In genomic region chr11:13667795-13668101, GRCh38 we compare ENCODE assay signal across 8 cellular contexts. TPM values are rescaled to one million over a fixed set of nuclear protein-coding genes. Genes with fewer than 3 reads are reported as not detected.
DNase-seq lines count a peak whose midpoint lies in the region; ATAC-seq and TF ChIP-seq lines count a peak whose summit lies in the region.

No MANE protein-coding gene starts in this region.

- H3K4me1 Mint-ChIP-seq in activated CD4-positive, alpha-beta memory T cell treated with anti-CD3 and anti-CD28 coated beads, Interleukin-2, amount 10 ng/mL, durations not matched to agents 7 days and 5 days = peaks cover 40% of the 10 kb centered on the region

- peaks cover 25% of the 10 kb centered on the region for H3K36me3 Mint-ChIP-seq in activated CD4-positive, alpha-beta memory T cell treated with anti-CD3 and anti-CD28 coated beads, Interleukin-2, amount 10 ng/mL, durations not matched to agents 7 days and 5 days (ENCODE audit: low read depth)

- H3K9me3 Mint-ChIP-seq in activated CD4-positive, alpha-beta memory T cell treated with anti-CD3 and anti-CD28 coated beads, Interleukin-2, amount 10 ng/mL, durations not matched to agents 7 days and 5 days = no peaks in the 10 kb centered on the region

- peak; percentile 1 for ATAC-seq in stimulated activated naive CD8-positive, alpha-beta T cell treated with anti-CD3 and anti-CD28 coated beads, Interleukin-15, Interleukin-2, amounts not matched to agents 100 U/mL and 50 U/mL, for 24 hours
- no peak for ATAC-seq in GM21529 (IDR thresholded peaks at IDR 0.05; ENCODE audit: unreplicated experiment)
- no peak for ATAC-seq in esophagus mucosa

- no peak for TF ChIP-seq CTCF in HFF-Myc (IDR thresholded peaks at IDR 0.05; ENCODE audit: low read depth, low read length, missing control alignments)

- peak overlapping the region; percentile 74 for H3K27ac Mint-ChIP-seq in activated CD4-positive, alpha-beta memory T cell treated with anti-CD3 and anti-CD28 coated beads, Interleukin-2, amount 10 ng/mL, durations not matched to agents 7 days and 5 days

- peaks cover 7% of the 10 kb centered on the region for H3K27me3 Mint-ChIP-seq in activated CD4-positive, alpha-beta memory T cell treated with anti-CD3 and anti-CD28 coated beads, Interleukin-2, amount 10 ng/mL, durations not matched to agents 7 days and 5 days

- POLR2A ChIA-PET in activated CD4-positive, alpha-beta memory T cell treated with anti-CD3 and anti-CD28 coated beads, Interleukin-2, amount 10 ng/mL, durations not matched to agents 7 days and 5 days (lab: Charles Lee) = interaction anchor here (1.0 to 2.9 kb wide), 2 partner anchors 26 to 205 kb away, joined by 3 to 26 read pairs; partner anchors contain the start of gene BTBD10

- peak overlapping the region; percentile 74 for H3K4me3 Mint-ChIP-seq in activated CD4-positive, alpha-beta memory T cell treated with anti-CD3 and anti-CD28 coated beads, Interleukin-2, amount 10 ng/mL, durations not matched to agents 7 days and 5 days

- peak overlapping the region; percentile 81 for H3K4me3 ChIP-seq in HFF-Myc (replicated peaks; ENCODE audit: low read depth, low read length)
- peak overlapping the region; percentile 80 for H3K4me3 ChIP-seq in iPS-11a (ENCODE audit: low read depth, low read length)

- DNase-seq in HFF-Myc (ENCODE audit: extremely low read depth, low read depth) (no peak), NCI-H2081 (lab: John Stamatoyannopoulos, UW) (no peak)
- no peak for DNase-seq in activated CD4-positive, alpha-beta memory T cell treated with anti-CD3 and anti-CD28 coated beads, Interleukin-2, amount 10 ng/mL, durations not matched to agents 7 days and 5 days
- DNase-seq in stimulated activated naive CD8-positive, alpha-beta T cell treated with anti-CD3 and anti-CD28 coated beads, Interleukin-15, Interleukin-2, amounts not matched to agents 100 U/mL and 50 U/mL, for 24 hours = no peak
- no peak for DNase-seq in stimulated activated CD4-positive, alpha-beta T cell treated with anti-CD3 and anti-CD28 coated beads, Interleukin-2, amount 100 ng/mL, for 48 hours

- CTCF ChIA-PET in activated CD4-positive, alpha-beta memory T cell treated with anti-CD3 and anti-CD28 coated beads, Interleukin-2, amount 10 ng/mL, durations not matched to agents 7 days and 5 days (lab: Charles Lee) = interaction anchor here (0.6 to 2.2 kb wide), 9 partner anchors 14 to 257 kb away, joined by 3 to 13 read pairs (median 5); partner anchors contain the start of gene BTBD10

RNA-seq across cellular contexts. Expression of gene FAR1, which starts 0.7 kb away (rescaled TPM):
- total RNA-seq in activated CD4-positive, alpha-beta memory T cell treated with anti-CD3 and anti-CD28 coated beads, Interleukin-2, amount 10 ng/mL, durations not matched to agents 7 days and 5 days = 10 to 100 TPM; 55.1 to 57.6 TPM
- total RNA-seq in esophagus mucosa = 113 TPM
